Comparison of ENCODE assay signal across 8 cellular contexts in genomic region chr21:39016740-39017315, GRCh38.
DNase-seq lines count a peak whose midpoint lies in the region; ATAC-seq and TF ChIP-seq lines count a peak whose summit lies in the region.
"Had no signal": no experiment of that assay in that cellular context is flagged by ENCODE, and none has a peak within 500 bp of the region (broad histone marks: within the 10 kb centered on the region; RNA-seq: fewer than 3 reads in every experiment).

No MANE protein-coding gene starts in this region.

- WGBS in gastroesophageal sphincter (ENCODE audit: low coverage in 1 of 2), 2 donors = 84 to 92% methylated on average over 2 to 3 of the region's 4 CpGs

- DNase-seq in NOMO-1 treated with dmso at 0.1 percent for 144 hours (lab: John Stamatoyannopoulos, UW; ENCODE audit: unreplicated experiment) (peak; percentile 90), COLO668 (lab: John Stamatoyannopoulos, UW; ENCODE audit: unreplicated experiment) (no peak), DMS79 treated with DMSO at 0.1 percent for 48 hours (lab: John Stamatoyannopoulos, UW) (no peak)

- H3K4me3 ChIP-seq in neutrophil (ENCODE audit: low read depth in 1 of 2, low read length in 1 of 2) (no peak overlapping the region), gastroesophageal sphincter (no peak overlapping the region)
- H3K4me3 ChIP-seq: prostate gland had no signal

- peaks cover 33 to 41% of the 10 kb centered on the region in 2 experiments for H3K4me1 ChIP-seq in neutrophil (ENCODE audit: control insufficient read depth in 1 of 2, insufficient read depth in 1 of 2, low read depth in 1 of 2, low read length in 1 of 2)
- H3K4me1 ChIP-seq in gastroesophageal sphincter = peaks cover 0 to 12% (median 5%) of the 10 kb centered on the region in 3 donors
- H3K4me1 ChIP-seq: prostate gland had no signal

- H3K9me3 ChIP-seq in neutrophil = no peaks in the 10 kb centered on the region
- H3K9me3 ChIP-seq in gastroesophageal sphincter = no peaks in the 10 kb centered on the region
- H3K9me3 ChIP-seq: prostate gland had no signal

- H3K36me3 ChIP-seq in neutrophil (no peaks in the 10 kb centered on the region), gastroesophageal sphincter (no peaks in the 10 kb centered on the region)
- H3K36me3 ChIP-seq: prostate gland had no signal

- H3K27me3 ChIP-seq in neutrophil (no peaks in the 10 kb centered on the region), gastroesophageal sphincter (no peaks in the 10 kb centered on the region)

- no peak for TF ChIP-seq CTCF in neutrophil (IDR thresholded peaks at IDR 0.05)
- no peak for TF ChIP-seq CTCF in gastroesophageal sphincter (IDR thresholded peaks at IDR 0.05)

- peak overlapping the region; percentile 54 for H3K27ac ChIP-seq in neutrophil
- no peak overlapping the region for H3K27ac ChIP-seq in gastroesophageal sphincter
- H3K27ac ChIP-seq: prostate gland had no signal

- ATAC-seq in GM18873 (IDR thresholded peaks at IDR 0.05; ENCODE audit: low FRiP score, unreplicated experiment) (peak; percentile 89), HG02852 (IDR thresholded peaks at IDR 0.05; ENCODE audit: unreplicated experiment) (peak; percentile 68), gastroesophageal sphincter (no peak)

- no peak for TF ChIP-seq POLR2A in gastroesophageal sphincter (IDR thresholded peaks at IDR 0.05)

- TF ChIP-seq EP300 in gastroesophageal sphincter (IDR thresholded peaks at IDR 0.05) = no peak
